Comparison of ENCODE assay signal across 9 cellular contexts in genomic region chr21:45640888-45641479, GRCh38. TPM values are rescaled to one million over a fixed set of nuclear protein-coding genes. Genes with fewer than 3 reads are reported as not detected.
DNase-seq lines count a peak whose midpoint lies in the region; ATAC-seq and TF ChIP-seq lines count a peak whose summit lies in the region.
"Had no signal": no experiment of that assay in that cellular context is flagged by ENCODE, and none has a peak within 500 bp of the region (broad histone marks: within the 10 kb centered on the region; RNA-seq: fewer than 3 reads in every experiment).

No MANE protein-coding gene starts in this region.

- H3K9me3 ChIP-seq in osteoblast (ENCODE audit: low read depth, low read length), result no peaks in the 10 kb centered on the region

- no peak for TF ChIP-seq CTCF in osteoblast (IDR thresholded peaks at IDR 0.05; ENCODE audit: extremely low read depth, low read depth, low read length)

- H3K79me2 ChIP-seq in osteoblast (ENCODE audit: insufficient read depth, low read length), result no peaks in the 10 kb centered on the region

- peaks cover 29% of the 10 kb centered on the region for H3K27me3 ChIP-seq in osteoblast (ENCODE audit: insufficient read depth, low read length)

- peaks cover 1% of the 10 kb centered on the region for H3K9me3 Mint-ChIP-seq in activated CD4-positive, alpha-beta T cell treated with anti-CD3 and anti-CD28 coated beads for 36 hours (ENCODE audit: low read depth)

- no peak overlapping the region for H3K4me3 ChIP-seq in osteoblast (ENCODE audit: insufficient read depth, low read length)

- H3K4me1 Mint-ChIP-seq in activated CD4-positive, alpha-beta T cell treated with anti-CD3 and anti-CD28 coated beads for 36 hours, result peaks cover 47% of the 10 kb centered on the region

- no peak overlapping the region for H3K4me3 Mint-ChIP-seq in activated CD4-positive, alpha-beta T cell treated with anti-CD3 and anti-CD28 coated beads for 36 hours

- H3K27ac Mint-ChIP-seq in activated CD4-positive, alpha-beta T cell treated with anti-CD3 and anti-CD28 coated beads for 36 hours, result no peak overlapping the region

- H3K27me3 Mint-ChIP-seq in activated CD4-positive, alpha-beta T cell treated with anti-CD3 and anti-CD28 coated beads for 36 hours, result peaks cover 4% of the 10 kb centered on the region

- peaks cover 3% of the 10 kb centered on the region for H4K20me1 ChIP-seq in osteoblast (ENCODE audit: insufficient read depth, low read length)

- no peak overlapping the region for H3K27ac ChIP-seq in osteoblast (ENCODE audit: low read depth, low read length)

- no peak for ATAC-seq in activated CD4-positive, alpha-beta T cell treated with anti-CD3 and anti-CD28 coated beads for 36 hours
- ATAC-seq in HG03571 (IDR thresholded peaks at IDR 0.05; ENCODE audit: unreplicated experiment), result no peak
- no peak for ATAC-seq in HG02970 (IDR thresholded peaks at IDR 0.05; ENCODE audit: low FRiP score, unreplicated experiment)
- ATAC-seq in GM21619 (IDR thresholded peaks at IDR 0.05; ENCODE audit: unreplicated experiment), result no peak

- CTCF ChIA-PET in activated CD4-positive, alpha-beta T cell treated with anti-CD3 and anti-CD28 coated beads for 36 hours (lab: Charles Lee), result interaction anchor here (0.6 to 0.7 kb wide), 2 partner anchors 85 to 210 kb away, joined by 3 read pairs; no protein-coding TSS in a partner anchor

- no peaks in the 10 kb centered on the region for H3K36me3 Mint-ChIP-seq in activated CD4-positive, alpha-beta T cell treated with anti-CD3 and anti-CD28 coated beads for 36 hours (ENCODE audit: low read depth)

- DNase-seq in activated CD4-positive, alpha-beta T cell treated with anti-CD3 and anti-CD28 coated beads for 36 hours, result peak; percentile 49
- DNase-seq in activated CD4-positive, alpha-beta T cell treated with anti-CD3 and anti-CD28 coated beads for 48 hours, result no peak
- DNase-seq in NCI-H2227 (lab: John Stamatoyannopoulos, UW; ENCODE audit: unreplicated experiment) (peak; percentile 93), ecto neural progenitor cell (ENCODE audit: low spot score) (peak; percentile 80), osteoblast (ENCODE audit: insufficient read length, low spot score, missing footprints) (peak; percentile 86)
- DNase-seq: DMS79 treated with DMSO at 0.1 percent for 48 hours had no signal

- H3K36me3 ChIP-seq in osteoblast (ENCODE audit: insufficient read depth, low read length), result no peaks in the 10 kb centered on the region

- H2AFZ ChIP-seq in osteoblast (ENCODE audit: low read length), result no peak overlapping the region

- POLR2A ChIA-PET in activated CD4-positive, alpha-beta T cell treated with anti-CD3 and anti-CD28 coated beads for 36 hours (lab: Charles Lee), result no interaction called here

- peaks cover 4% of the 10 kb centered on the region for H3K4me1 ChIP-seq in osteoblast (ENCODE audit: insufficient read depth, low read length)

- H3K4me2 ChIP-seq in osteoblast (ENCODE audit: insufficient read depth, low read length), result no peak overlapping the region

- intact Hi-C loops in activated CD4-positive, alpha-beta T cell treated with anti-CD3 and anti-CD28 coated beads for 36 hours (cut with DNase I, micrococcal nuclease), result loop anchor here (5.0 to 10.0 kb wide), 6 partner anchors 49 to 769 kb away; partner anchors contain the start of gene PTTG1IP (in 1 of the 2)

RNA-seq across cellular contexts. Expression of gene PCBP3, which starts 2.5 kb away (rescaled TPM):
- total RNA-seq in activated CD4-positive, alpha-beta T cell treated with anti-CD3 and anti-CD28 coated beads for 36 hours, result 10 to 100 TPM; 12.2 to 13.2 TPM
- 1.1 and 1.2 TPM in 2 replicates for total RNA-seq in osteoblast
